In the genomic region with DNA sequence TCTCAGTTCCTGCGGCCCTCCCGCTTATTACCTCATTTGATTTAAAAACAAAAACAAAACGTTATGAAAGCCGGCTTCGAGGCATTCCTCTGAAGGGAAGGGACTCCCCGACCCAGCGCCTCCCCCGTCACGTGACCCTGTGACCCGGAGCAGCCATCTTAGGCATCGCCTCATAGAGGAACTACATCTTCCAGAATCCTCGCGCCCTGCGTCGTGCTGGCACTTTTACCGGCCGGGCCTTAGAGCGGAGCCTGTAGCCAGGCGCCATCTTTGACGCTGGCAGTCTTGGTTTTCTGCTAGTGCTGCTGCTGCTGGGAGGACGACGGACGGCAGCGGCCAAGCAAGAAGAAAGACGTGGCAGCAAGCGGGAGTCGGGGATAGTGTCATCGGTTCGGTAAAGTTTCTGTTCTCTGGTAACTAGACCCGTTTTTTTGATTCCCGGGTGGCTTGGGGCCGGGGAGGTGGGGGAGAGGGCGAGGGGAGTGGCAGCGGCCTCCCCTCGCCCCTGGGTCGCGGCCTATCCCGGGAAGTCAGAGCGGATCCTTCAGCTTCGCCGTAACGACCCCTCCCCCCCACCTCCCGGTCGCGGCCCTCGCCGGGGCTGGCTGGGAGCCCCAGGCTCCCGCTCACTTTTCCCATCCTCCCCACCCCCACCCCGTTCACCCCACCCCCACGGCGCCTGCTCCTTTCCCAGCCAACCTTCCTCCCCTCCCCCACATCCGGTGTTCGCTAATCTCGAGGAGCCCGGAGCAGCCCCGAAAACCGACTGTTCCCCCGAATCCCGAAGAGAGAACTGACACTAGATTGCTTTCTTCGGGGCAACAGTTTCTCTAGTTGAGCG, we compare ENCODE assay signal across 8 cellular contexts. TPM values are rescaled to one million over a fixed set of nuclear protein-coding genes. Genes with fewer than 3 reads are reported as not detected.
A peak's percentile ranks its signal among the peaks of the same experiment; 100 is the strongest.
DNase-seq lines count a peak whose midpoint lies in the region; ATAC-seq and TF ChIP-seq lines count a peak whose summit lies in the region.

A gene with protein sequence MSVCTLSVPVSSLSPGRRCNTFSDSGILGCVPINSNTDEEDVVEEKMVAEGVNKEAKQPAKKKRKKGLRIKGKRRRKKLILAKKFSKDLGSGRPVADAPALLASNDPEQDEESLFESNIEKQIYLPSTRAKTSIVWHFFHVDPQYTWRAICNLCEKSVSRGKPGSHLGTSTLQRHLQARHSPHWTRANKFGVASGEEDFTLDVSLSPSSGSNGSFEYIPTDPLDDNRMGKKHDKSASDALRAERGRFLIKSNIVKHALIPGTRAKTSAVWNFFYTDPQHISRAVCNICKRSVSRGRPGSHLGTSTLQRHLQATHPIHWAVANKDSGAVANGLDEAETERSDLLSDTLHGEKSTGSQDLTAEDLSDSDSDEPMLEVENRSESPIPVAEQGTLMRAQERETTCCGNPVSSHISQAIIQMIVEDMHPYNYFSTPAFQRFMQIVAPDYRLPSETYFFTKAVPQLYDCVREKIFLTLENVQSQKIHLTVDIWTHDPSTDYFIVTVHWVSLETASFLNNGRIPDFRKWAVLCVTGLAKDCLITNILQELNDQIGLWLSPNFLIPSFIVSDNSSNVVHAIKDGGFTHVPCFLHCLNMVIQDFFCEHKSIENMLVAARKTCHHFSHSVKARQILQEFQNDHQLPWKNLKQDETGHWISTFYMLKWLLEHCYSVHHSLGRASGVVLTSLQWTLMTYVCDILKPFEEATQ (N-terminal part only) (plus strand): TSS at position 242 of the 841 bp plus-strand sequence. CDS start 1,900 bp downstream, outside the sequence.
A gene (plus strand): TSS at position 242 of the 841 bp plus-strand sequence. CDS start 21,448 bp downstream, outside the sequence.

- peaks cover 38% of the 10 kb centered on the region for H3K36me3 Mint-ChIP-seq in activated naive CD8-positive, alpha-beta T cell treated with anti-CD3 and anti-CD28 coated beads, Interleukin-2, amount 10 ng/mL, durations not matched to agents 7 days and 5 days

- H3K27me3 Mint-ChIP-seq in activated naive CD8-positive, alpha-beta T cell treated with anti-CD3 and anti-CD28 coated beads, Interleukin-2, amount 10 ng/mL, durations not matched to agents 7 days and 5 days: no peaks in the 10 kb centered on the region

- H3K27me3 ChIP-seq in SU-DHL-6 (ENCODE audit: low read length) (no peaks in the 10 kb centered on the region), ovary (no peaks in the 10 kb centered on the region), thyroid gland (no peaks in the 10 kb centered on the region)

- peak within 1 kb of the TSS; percentile 92 for H2AFZ ChIP-seq in SU-DHL-6 (ENCODE audit: low read depth, low read length, severe bottlenecking)

- H3K4me3 ChIP-seq in SU-DHL-6 (ENCODE audit: insufficient read depth, low read length, poor library complexity, severe bottlenecking) (peak within 1 kb of the TSS; percentile 90), ovary (peak within 1 kb of the TSS; percentile 88), thyroid gland (replicated peaks in 1 of 3) (peak within 1 kb of the TSS; percentile 45 to 66 (median 62))

- H3K4me2 ChIP-seq in SU-DHL-6 (ENCODE audit: low read depth, low read length, poor library complexity, severe bottlenecking): peak within 1 kb of the TSS; percentile 79

- no peak for TF ChIP-seq EP300 in ovary (IDR thresholded peaks at IDR 0.05)

- H3K36me3 ChIP-seq in SU-DHL-6 (ENCODE audit: low read length) (peaks cover 23% of the 10 kb centered on the region), ovary (no peaks in the 10 kb centered on the region), thyroid gland (no peaks in the 10 kb centered on the region)

- TF ChIP-seq CTCF in GM10266 (IDR thresholded peaks at IDR 0.05; ENCODE audit: control insufficient read depth, insufficient read depth, low read depth, missing control alignments) (no peak), SU-DHL-6 (IDR thresholded peaks at IDR 0.05; ENCODE audit: insufficient read depth, low read length, poor library complexity, severe bottlenecking) (no peak), ovary (IDR thresholded peaks at IDR 0.05) (no peak), thyroid gland (IDR thresholded peaks at IDR 0.05) (no peak)

- H3K4me1 ChIP-seq in ovary (ENCODE audit: insufficient read depth) (peaks cover 17% of the 10 kb centered on the region), thyroid gland (peaks cover 29 to 40% of the 10 kb centered on the region in 2 donors)

- peak within 1 kb of the TSS; percentile 98 for H3K27ac Mint-ChIP-seq in activated naive CD8-positive, alpha-beta T cell treated with anti-CD3 and anti-CD28 coated beads, Interleukin-2, amount 10 ng/mL, durations not matched to agents 7 days and 5 days

- TF ChIP-seq POLR2A in ovary (IDR thresholded peaks at IDR 0.05) (peak; percentile 78), thyroid gland (IDR thresholded peaks at IDR 0.05) (peak in 1 of 2 donors; percentile 77)

- H3K27ac ChIP-seq in SU-DHL-6 (ENCODE audit: low read depth, low read length): peak within 1 kb of the TSS; percentile 54
- peak within 1 kb of the TSS; percentile 79 to 92 for H3K27ac ChIP-seq in ovary
- H3K27ac ChIP-seq in thyroid gland: peak within 1 kb of the TSS; percentile 88 to 94 (median 94)

- peak within 1 kb of the TSS; percentile 99 for H3K4me3 Mint-ChIP-seq in activated naive CD8-positive, alpha-beta T cell treated with anti-CD3 and anti-CD28 coated beads, Interleukin-2, amount 10 ng/mL, durations not matched to agents 7 days and 5 days

- H3K9me3 ChIP-seq in SU-DHL-6 (ENCODE audit: insufficient read depth, low read length) (no peaks in the 10 kb centered on the region), ovary (no peaks in the 10 kb centered on the region), thyroid gland (no peaks in the 10 kb centered on the region)

- H3K79me2 ChIP-seq in SU-DHL-6 (ENCODE audit: insufficient read depth, low read length): peaks cover 48% of the 10 kb centered on the region

- peak; percentile 91 for DNase-seq in GM10266 (ENCODE audit: extremely low spot score)
- peak; percentile 97 for DNase-seq in NCI-H128 (lab: John Stamatoyannopoulos, UW; ENCODE audit: unreplicated experiment)
- DNase-seq in activated naive CD8-positive, alpha-beta T cell treated with anti-CD3 and anti-CD28 coated beads, Interleukin-2, amount 10 ng/mL, durations not matched to agents 7 days and 5 days: peak; percentile 93
- peak; percentile 98 to 100 (median 99) for DNase-seq in head of caudate nucleus
- peak; percentile 98 to 100 (median 99) for DNase-seq in ovary
- DNase-seq in thyroid gland: peak; percentile 100

- H3K9me3 Mint-ChIP-seq in activated naive CD8-positive, alpha-beta T cell treated with anti-CD3 and anti-CD28 coated beads, Interleukin-2, amount 10 ng/mL, durations not matched to agents 7 days and 5 days: peaks cover 4% of the 10 kb centered on the region

- ATAC-seq in HG02678 (IDR thresholded peaks at IDR 0.05; ENCODE audit: unreplicated experiment): peak; percentile 99
- ATAC-seq in activated naive CD8-positive, alpha-beta T cell treated with anti-CD3 and anti-CD28 coated beads, Interleukin-2, amount 10 ng/mL, durations not matched to agents 7 days and 5 days (ENCODE audit: low read depth): peak; percentile 100

- intact Hi-C loops in head of caudate nucleus (cut with DNase I): loop anchor here (10.0 kb wide), 1 partner anchor 69 kb away; a partner anchor contains a TSS
- intact Hi-C loops in ovary (cut with DNase I): no loop called here
- intact Hi-C loops in thyroid gland (cut with DNase I): loop anchor here (10.0 kb wide), 1 partner anchor 349 kb away; no protein-coding TSS in a partner anchor

- peaks cover 5% of the 10 kb centered on the region; the same call in 1 of the 2 replicates for H4K20me1 ChIP-seq in SU-DHL-6 (ENCODE audit: low read depth, low read length)

- POLR2A ChIA-PET in activated naive CD8-positive, alpha-beta T cell treated with anti-CD3 and anti-CD28 coated beads, Interleukin-2, amount 10 ng/mL, durations not matched to agents 7 days and 5 days (lab: Charles Lee): interaction anchor here (0.6 kb wide), 1 partner anchor 9 kb away, joined by 5 read pairs; no protein-coding TSS in a partner anchor

- H3K9me2 ChIP-seq in SU-DHL-6 (replicated peaks; ENCODE audit: insufficient read depth, low read length): no peaks in the 10 kb centered on the region

- H3K4me1 Mint-ChIP-seq in activated naive CD8-positive, alpha-beta T cell treated with anti-CD3 and anti-CD28 coated beads, Interleukin-2, amount 10 ng/mL, durations not matched to agents 7 days and 5 days: peaks cover 38% of the 10 kb centered on the region

- WGBS in ovary, 3 donors: 0 to 1% (median 0%) methylated on average over 60 to 61 of the region's 61 CpGs
- 0 to 1% methylated on average over 45 to 47 of the region's 61 CpGs for WGBS in thyroid gland, 2 donors

- H3K9ac ChIP-seq in SU-DHL-6 (ENCODE audit: low read length): peak within 1 kb of the TSS; percentile 75

- H3F3A ChIP-seq in SU-DHL-6 (ENCODE audit: insufficient read depth): no peaks in the 10 kb centered on the region

RNA-seq across cellular contexts. Expression of the first gene that starts in this region (rescaled TPM):
- total RNA-seq in activated naive CD8-positive, alpha-beta T cell treated with anti-CD3 and anti-CD28 coated beads, Interleukin-2, amount 10 ng/mL, durations not matched to agents 7 days and 5 days: 10 to 100 TPM; 20.7 to 21.8 TPM
- 10 to 100 TPM; 19.9 to 39.1 (median 32.7) TPM for total RNA-seq in ovary
- 10 to 100 TPM in 1 of 2 donors, 1 to 10 TPM in 1; 2.6 to 13.0 TPM for polyA plus RNA-seq in ovary
- 10 to 100 TPM; 17.6 to 33.2 (median 28.5) TPM for total RNA-seq in thyroid gland

RNA-seq across cellular contexts. Expression of the second gene that starts in this region (rescaled TPM):
- 100 to 1,000 TPM; 111 to 114 TPM for total RNA-seq in activated naive CD8-positive, alpha-beta T cell treated with anti-CD3 and anti-CD28 coated beads, Interleukin-2, amount 10 ng/mL, durations not matched to agents 7 days and 5 days
- total RNA-seq in ovary (100 to 1,000 TPM in 1 of 7 donors, 10 to 100 TPM in 6; 59.2 to 100 (median 63.2) TPM), thyroid gland (100 to 1,000 TPM; 108 to 166 (median 131) TPM)
- polyA plus RNA-seq in ovary: 10 to 100 TPM; 52.9 to 54.2 TPM

Comparison
In these comparisons a context has a peak if more than half of its experiments do, and no peak if none do; other contexts are left out.
1. Peak in every context shown above with its lines: DNase-seq, ATAC-seq, H3K4me3 ChIP-seq and H3K27ac ChIP-seq.
2. intact Hi-C loops: an anchor here in head of caudate nucleus (10.0 kb wide) and thyroid gland (10.0 kb wide); none called in ovary.